Comparison of ENCODE assay signal across 8 cellular contexts in genomic region chr3:112813723-112814171, GRCh38. TPM values are rescaled to one million over a fixed set of nuclear protein-coding genes. Genes with fewer than 3 reads are reported as not detected.
DNase-seq lines count a peak whose midpoint lies in the region; ATAC-seq, FAIRE-seq and TF ChIP-seq lines count a peak whose summit lies in the region.

No MANE protein-coding gene starts in this region.

- POLR2A ChIA-PET in H1 (lab: Charles Lee; ENCODE audit: partially characterized antibody) = interaction anchor here (0.8 to 1.0 kb wide), 2 partner anchors 173 to 177 kb away, joined by 3 to 7 read pairs; partner anchors contain the start of genes CCDC80 and GTPBP8
- POLR2A ChIA-PET in activated CD8-positive, alpha-beta T cell treated with anti-CD3 and anti-CD28 coated beads, Interleukin-2, amount 10 ng/mL, durations not matched to agents 7 days and 5 days (lab: Charles Lee) = no interaction called here

- no peak for TF ChIP-seq POLR2A in H1 (IDR thresholded peaks at IDR 0.05; ENCODE audit: control extremely low read depth in 1 of 2, low read depth in 2 of 2, low read length in 2 of 2)

- H3K27ac Mint-ChIP-seq in activated CD8-positive, alpha-beta T cell treated with anti-CD3 and anti-CD28 coated beads, Interleukin-2, amount 10 ng/mL, durations not matched to agents 7 days and 5 days = no peak overlapping the region

- H3K18ac ChIP-seq in H1 (ENCODE audit: extremely low read depth, low read length) = 0 out of 2 replicates have a peak overlapping the region, but pooled peaks have one; percentile 4

- no peaks in the 10 kb centered on the region for H3K36me3 Mint-ChIP-seq in activated CD8-positive, alpha-beta T cell treated with anti-CD3 and anti-CD28 coated beads, Interleukin-2, amount 10 ng/mL, durations not matched to agents 7 days and 5 days (ENCODE audit: low read depth)

- TF ChIP-seq EP300 in H1 (IDR thresholded peaks at IDR 0.05; ENCODE audit: borderline replicate concordance in 1 of 2, low read depth in 2 of 2, low read length in 2 of 2) = no peak

- no peak overlapping the region for H4K5ac ChIP-seq in H1 (ENCODE audit: insufficient read length, low read depth, low read length)

- CTCF ChIA-PET in H1 (lab: Charles Lee; ENCODE audit: partially characterized antibody) = interaction anchor here (0.9 to 4.4 kb wide), 19 partner anchors 10 to 372 kb away, joined by 3 to 32 read pairs (median 4); partner anchors contain the start of gene CCDC80
- CTCF ChIA-PET in activated CD8-positive, alpha-beta T cell treated with anti-CD3 and anti-CD28 coated beads, Interleukin-2, amount 10 ng/mL, durations not matched to agents 7 days and 5 days (lab: Charles Lee) = interaction anchor here (0.6 to 3.4 kb wide), 13 partner anchors 10 to 231 kb away, joined by 3 to 43 read pairs (median 4); partner anchors contain the start of gene CCDC80

- no peak overlapping the region for H2BK12ac ChIP-seq in H1 (ENCODE audit: low read depth, low read length)

- no peak overlapping the region for H2BK15ac ChIP-seq in H1 (ENCODE audit: low read length)

- no peaks in the 10 kb centered on the region for H3K9me3 Mint-ChIP-seq in activated CD8-positive, alpha-beta T cell treated with anti-CD3 and anti-CD28 coated beads, Interleukin-2, amount 10 ng/mL, durations not matched to agents 7 days and 5 days (ENCODE audit: insufficient read depth)

- peak; percentile 79 for ATAC-seq in GM19397 (IDR thresholded peaks at IDR 0.05; ENCODE audit: unreplicated experiment)
- peak; percentile 59 for ATAC-seq in HG03457 (IDR thresholded peaks at IDR 0.05; ENCODE audit: unreplicated experiment)
- no peak for ATAC-seq in activated CD8-positive, alpha-beta T cell treated with anti-CD3 and anti-CD28 coated beads, Interleukin-2, amount 10 ng/mL, durations not matched to agents 7 days and 5 days

- TF ChIP-seq CTCF in H1 (IDR thresholded peaks at IDR 0.05; ENCODE audit: control extremely low read depth in 1 of 3, insufficient read depth in 1 of 3, low read depth in 1 of 3, low read length in 3 of 3) = no peak

- no peak overlapping the region for H3K4ac ChIP-seq in H1 (replicated peaks; ENCODE audit: insufficient read length, low read depth, low read length)

- H4K20me1 ChIP-seq in H1 (replicated peaks in 1 of 2; ENCODE audit: control insufficient read depth in 1 of 2, insufficient read depth in 2 of 2, low read length in 2 of 2) = no peaks in the 10 kb centered on the region

- H3K79me2 ChIP-seq in H1 (ENCODE audit: control insufficient read depth in 1 of 2, insufficient read depth in 2 of 2, low read length in 2 of 2) = no peaks in the 10 kb centered on the region

- H3K4me1 ChIP-seq in H1 (replicated peaks in 1 of 4; ENCODE audit: control insufficient read depth in 3 of 4, insufficient read depth in 4 of 4, low read length in 3 of 4) = no peaks in the 10 kb centered on the region

- H3K4me3 ChIP-seq in H1 (ENCODE audit: extremely low read depth in 1 of 4, insufficient read depth in 2 of 4, low read depth in 3 of 4, low read length in 4 of 4) (no peak overlapping the region), skin epidermis (no peak overlapping the region)

- 0 out of 4 replicates have a peak, but pooled peaks cover 0 to 3% of the 10 kb centered on the region in 2 experiments for H3K9me3 ChIP-seq in H1 (ENCODE audit: insufficient read depth in 2 of 2, low read depth in 1 of 2, low read length in 1 of 2)

- no peaks in the 10 kb centered on the region for H3K27me3 ChIP-seq in H1 (replicated peaks in 1 of 4; ENCODE audit: control insufficient read depth in 3 of 4, extremely low read depth in 1 of 4, insufficient read depth in 3 of 4, low read length in 3 of 4)

- FAIRE-seq in H1 (lab: Jason Lieb, UNC) = no peak

- H3K4me2 ChIP-seq in H1 (ENCODE audit: insufficient read depth in 1 of 2, low read depth in 2 of 2, low read length in 2 of 2) = no peak overlapping the region

- H3K4me3 Mint-ChIP-seq in activated CD8-positive, alpha-beta T cell treated with anti-CD3 and anti-CD28 coated beads, Interleukin-2, amount 10 ng/mL, durations not matched to agents 7 days and 5 days = no peak overlapping the region

- no peak; a peak in 1 of 4 replicates for TF ChIP-seq RAD21 in H1 (IDR thresholded peaks at IDR 0.05 in 1 of 2, conservative IDR thresholded peaks at IDR 0.05 in 1 of 2; ENCODE audit: low read depth in 2 of 2, low read length in 2 of 2)

- H2AFZ ChIP-seq in H1 (ENCODE audit: low read length) = 0 out of 2 replicates have a peak overlapping the region, but pooled peaks have one; percentile 3

- H2BK20ac ChIP-seq in H1 (ENCODE audit: low read length) = no peak overlapping the region

- H2AK5ac ChIP-seq in H1 (ENCODE audit: low read depth, low read length) = no peak overlapping the region

- H3K23ac ChIP-seq in H1 (ENCODE audit: insufficient read length) = no peak overlapping the region

- H3K4me1 Mint-ChIP-seq in activated CD8-positive, alpha-beta T cell treated with anti-CD3 and anti-CD28 coated beads, Interleukin-2, amount 10 ng/mL, durations not matched to agents 7 days and 5 days (ENCODE audit: low read depth) = peaks cover 24% of the 10 kb centered on the region

- no peaks in the 10 kb centered on the region for H3K79me1 ChIP-seq in H1 (ENCODE audit: low read depth, low read length)

- no peak overlapping the region for H4K91ac ChIP-seq in H1 (replicated peaks; ENCODE audit: insufficient read length, low read length)

- no peak overlapping the region for H3K9ac ChIP-seq in H1 (replicated peaks in 1 of 4; ENCODE audit: extremely low read depth in 1 of 4, low read depth in 3 of 4, low read length in 3 of 4)

- H3K14ac ChIP-seq in H1 (ENCODE audit: insufficient read length) = no peak overlapping the region

- no peak overlapping the region for H2BK120ac ChIP-seq in H1 (replicated peaks; ENCODE audit: low read depth, low read length)

- DNase-seq in AML-193 (lab: John Stamatoyannopoulos, UW) = peak; percentile 100
- no peak for DNase-seq in H1 (ENCODE audit: low read depth in 1 of 2, low spot score in 2 of 2)
- DNase-seq in activated effector memory CD4-positive, alpha-beta T cell treated with Interleukin-2 at 50 U/mL for 16 hours = no peak
- no peak for DNase-seq in SK-N-DZ (ENCODE audit: low spot score)
- no peak for DNase-seq in activated CD8-positive, alpha-beta T cell treated with anti-CD3 and anti-CD28 coated beads, Interleukin-2, amount 10 ng/mL, durations not matched to agents 7 days and 5 days

- no peak overlapping the region for H2BK5ac ChIP-seq in H1 (ENCODE audit: low read depth, low read length)

- 70% methylated on average over 2 of the region's 2 CpGs; no CpG with 5 or more reads in 1 of the 2 experiments for WGBS in H1 (ENCODE audit: extremely low coverage in 1 of 2, insufficient coverage in 1 of 2, insufficient read length in 1 of 2, insufficient replicate concordance in 2 of 2, low coverage in 1 of 2, low lambda C conversion rate in 2 of 2, missing lambda C conversion rate in 1 of 2), 2 experiments

- H3K27ac ChIP-seq in H1 (ENCODE audit: low read depth, low read length) = no peak overlapping the region
- H3K27ac ChIP-seq in skin epidermis = peak overlapping the region in 19 of 21 experiments; percentile 24 to 88 (median 61)

- H3K56ac ChIP-seq in H1 (replicated peaks; ENCODE audit: insufficient read length, low read depth, low read length) = no peak overlapping the region

- peaks cover 3% of the 10 kb centered on the region for H3K27me3 Mint-ChIP-seq in activated CD8-positive, alpha-beta T cell treated with anti-CD3 and anti-CD28 coated beads, Interleukin-2, amount 10 ng/mL, durations not matched to agents 7 days and 5 days (ENCODE audit: low read depth)

- H3K36me3 ChIP-seq in H1 (ENCODE audit: control insufficient read depth in 2 of 4, insufficient read depth in 4 of 4, low read length in 3 of 4) = no peaks in the 10 kb centered on the region

- H3K23me2 ChIP-seq in H1 (ENCODE audit: low read depth, low read length) = no peaks in the 10 kb centered on the region

- H4K8ac ChIP-seq in H1 (ENCODE audit: extremely low read depth, insufficient read depth, low read length) = no peak overlapping the region

TF ChIP-seq in H1, 55 proteins besides CTCF, POLR2A, EP300 and RAD21 (continues in another document):
- TF ChIP-seq POU5F1 (IDR thresholded peaks at IDR 0.05; ENCODE audit: low read depth, low read length) = no peak
- TF ChIP-seq SIX5 (IDR thresholded peaks at IDR 0.05; ENCODE audit: low read depth, low read length) = no peak
- TF ChIP-seq GABPA (IDR thresholded peaks at IDR 0.05; ENCODE audit: borderline replicate concordance, insufficient read depth, low read length) = no peak
- TF ChIP-seq SAP30 (IDR thresholded peaks at IDR 0.05; ENCODE audit: insufficient read depth, insufficient replicate concordance, low read length) = no peak
- TF ChIP-seq NANOG (IDR thresholded peaks at IDR 0.05; ENCODE audit: insufficient read depth, low read depth, low read length, poor library complexity, severe bottlenecking) = no peak
- TF ChIP-seq CEBPB (IDR thresholded peaks at IDR 0.05; ENCODE audit: low read depth, low read length) = no peak
- TF ChIP-seq HDAC6 (IDR thresholded peaks at IDR 0.05; ENCODE audit: low read depth, low read length) = no peak
- TF ChIP-seq KDM4A (IDR thresholded peaks at IDR 0.05; ENCODE audit: low read depth, low read length, severe bottlenecking) = no peak
- TF ChIP-seq TAF1 (IDR thresholded peaks at IDR 0.05; ENCODE audit: low read depth, low read length) = no peak
- TF ChIP-seq JUN (IDR thresholded peaks at IDR 0.05; ENCODE audit: low read depth, low read length) = no peak
- no peak for TF ChIP-seq POLR2AphosphoS5 (IDR thresholded peaks at IDR 0.05; ENCODE audit: low read depth, low read length)
- TF ChIP-seq SP1 (IDR thresholded peaks at IDR 0.05; ENCODE audit: low read depth, low read length) = no peak
- TF ChIP-seq TEAD4 (IDR thresholded peaks at IDR 0.05; ENCODE audit: low read depth, low read length) = no peak
- TF ChIP-seq CHD1 (IDR thresholded peaks at IDR 0.05; ENCODE audit: low read depth, low read length) = no peak
- TF ChIP-seq CBX5 (IDR thresholded peaks at IDR 0.05; ENCODE audit: low read depth, low read length) = no peak
- TF ChIP-seq SP2 (IDR thresholded peaks at IDR 0.05; ENCODE audit: low read length) = no peak

RNA-seq across cellular contexts. Expression of gene CD200R1L, which starts 32.9 kb away (rescaled TPM):
- total RNA-seq in H1 (2021; fragmentation: NEBNext Ultra II Directional; extraction: Animal tissue kit (Norgen Biotek cat#: 25700)) = not detected in 2 replicates
- polyA plus RNA-seq in H1 (2011; rRNA removed) = not detected in 2 replicates
- not detected for polyA plus RNA-seq in H1 (2011; cell fraction: cytosol; rRNA removed)
- polyA plus RNA-seq in H1 (2011; cell fraction: nucleus; rRNA removed) = not detected
- polyA plus RNA-seq in H1 (2012, experiment 1 of 2) = not detected in 4 replicates
- not detected for polyA plus RNA-seq in H1 (2012, experiment 2 of 2)
- polyA plus RNA-seq in H1 (2013, experiment 1 of 2) = not detected
- not detected for polyA plus RNA-seq in H1 (2013, experiment 2 of 2)
- polyA minus RNA-seq in H1 (2011; rRNA and poly(A)+ RNA removed) = not detected in 2 replicates
- not detected for polyA minus RNA-seq in H1 (2011; cell fraction: cytosol; rRNA and poly(A)+ RNA removed)
- polyA minus RNA-seq in H1 (2011; cell fraction: nucleus; rRNA and poly(A)+ RNA removed) = not detected
- not detected in 2 replicates for polyA plus RNA-seq in SK-N-DZ (2014; cell fraction: cytosol; rRNA removed)
- not detected in 2 replicates for polyA plus RNA-seq in SK-N-DZ (2014; cell fraction: nucleus; rRNA removed)
- total RNA-seq in activated CD8-positive, alpha-beta T cell treated with anti-CD3 and anti-CD28 coated beads, Interleukin-2, amount 10 ng/mL, durations not matched to agents 7 days and 5 days = not detected

Comparison
In these comparisons a context has a peak if more than half of its experiments do, and no peak if none do; other contexts are left out.
1. DNase-seq: peak in AML-193 (2 of 2); none in H1 (0 of 2), activated effector memory CD4-positive, alpha-beta T cell treated with Interleukin-2 at 50 U/mL for 16 hours (single experiment), SK-N-DZ (single experiment) and activated CD8-positive, alpha-beta T cell treated with anti-CD3 and anti-CD28 coated beads, Interleukin-2, amount 10 ng/mL, durations not matched to agents 7 days and 5 days (single experiment).